18 cellular contexts compared by ENCODE assay signal in genomic region chr18:75106746-75107145, GRCh38.
A peak's percentile ranks its signal among the peaks of the same experiment; 100 is the strongest.
DNase-seq lines count a peak whose midpoint lies in the region; ATAC-seq and FAIRE-seq lines count a peak whose summit lies in the region.
"Had no signal": no experiment of that assay in that cellular context is flagged by ENCODE, and none has a peak within 500 bp of the region (broad histone marks: within the 10 kb centered on the region; RNA-seq: fewer than 3 reads in every experiment).

No MANE protein-coding gene starts in this region.

- intact Hi-C loops in activated naive CD4-positive, alpha-beta T cell treated with anti-CD3 and anti-CD28 coated beads for 36 hours (cut with micrococcal nuclease), result no loop called here

- H3K27ac Mint-ChIP-seq in stimulated activated naive CD8-positive, alpha-beta T cell treated with anti-CD3 and anti-CD28 coated beads, Interleukin-15, amount 100 ng/mL, for 72 hours, result no peak overlapping the region
- no peak overlapping the region for H3K27ac Mint-ChIP-seq in activated naive CD4-positive, alpha-beta T cell treated with anti-CD3 and anti-CD28 coated beads for 36 hours

- CTCF ChIA-PET in activated naive CD4-positive, alpha-beta T cell treated with anti-CD3 and anti-CD28 coated beads for 36 hours (lab: Charles Lee), result interaction anchor here (0.8 kb wide), 1 partner anchor 555 kb away, joined by 3 read pairs; no protein-coding TSS in a partner anchor

- no peaks in the 10 kb centered on the region for H3K27me3 Mint-ChIP-seq in stimulated activated naive CD8-positive, alpha-beta T cell treated with anti-CD3 and anti-CD28 coated beads, Interleukin-15, amount 100 ng/mL, for 72 hours
- no peaks in the 10 kb centered on the region for H3K27me3 Mint-ChIP-seq in activated naive CD4-positive, alpha-beta T cell treated with anti-CD3 and anti-CD28 coated beads for 36 hours (ENCODE audit: low read depth)

- peak; percentile 20 for ATAC-seq in stimulated activated naive CD8-positive, alpha-beta T cell treated with anti-CD3 and anti-CD28 coated beads, Interleukin-15, amount 100 ng/mL, for 72 hours
- ATAC-seq in stimulated activated naive CD8-positive, alpha-beta T cell treated with anti-CD3 and anti-CD28 coated beads, Interleukin-15, Interleukin-2, amounts not matched to agents 100 U/mL and 50 U/mL, for 24 hours, result no peak
- ATAC-seq: HepG2 had no signal

- H3K4me3 Mint-ChIP-seq in stimulated activated naive CD8-positive, alpha-beta T cell treated with anti-CD3 and anti-CD28 coated beads, Interleukin-15, amount 100 ng/mL, for 72 hours, result no peak overlapping the region
- no peak overlapping the region for H3K4me3 Mint-ChIP-seq in activated naive CD4-positive, alpha-beta T cell treated with anti-CD3 and anti-CD28 coated beads for 36 hours
- H3K4me3 Mint-ChIP-seq: CD4-positive, alpha-beta memory T cell had no signal

- H3K4me1 Mint-ChIP-seq in stimulated activated naive CD8-positive, alpha-beta T cell treated with anti-CD3 and anti-CD28 coated beads, Interleukin-15, amount 100 ng/mL, for 72 hours, result peaks cover 5% of the 10 kb centered on the region
- H3K4me1 Mint-ChIP-seq in activated naive CD4-positive, alpha-beta T cell treated with anti-CD3 and anti-CD28 coated beads for 36 hours (ENCODE audit: low read depth), result no peaks in the 10 kb centered on the region
- H3K4me1 Mint-ChIP-seq: CD4-positive, alpha-beta memory T cell had no signal

- H3K36me3 Mint-ChIP-seq in activated naive CD4-positive, alpha-beta T cell treated with anti-CD3 and anti-CD28 coated beads for 36 hours (ENCODE audit: low read depth), result no peaks in the 10 kb centered on the region
- H3K36me3 Mint-ChIP-seq: CD4-positive, alpha-beta memory T cell had no signal

- no peak for DNase-seq in stimulated activated naive CD8-positive, alpha-beta T cell treated with anti-CD3 and anti-CD28 coated beads, Interleukin-15, amount 100 ng/mL, for 72 hours
- no peak for DNase-seq in stimulated activated naive CD8-positive, alpha-beta T cell treated with anti-CD3 and anti-CD28 coated beads, Interleukin-15, Interleukin-2, amounts not matched to agents 100 U/mL and 50 U/mL, for 24 hours
- peak; percentile 80 for DNase-seq in mesenteric fat pad (ENCODE audit: low spot score)
- peak; percentile 11 for DNase-seq in stimulated activated CD8-positive, alpha-beta memory T cell treated with anti-CD3 and anti-CD28 coated beads, Interleukin-4, amount 100 ng/mL, for 48 hours
- no peak for DNase-seq in activated naive CD4-positive, alpha-beta T cell treated with anti-CD3 and anti-CD28 coated beads for 36 hours
- no peak for DNase-seq in GM19239 (ENCODE audit: insufficient read length, low spot score)
- no peak for DNase-seq in NCI-H524 treated with DMSO at 0.1 percent for 48 hours (lab: John Stamatoyannopoulos, UW)
- DNase-seq: BE2C; CD4-positive, alpha-beta memory T cell; COR-L47; DMS153; DND-41; GDM1; GOT3 had no signal

- no peak for FAIRE-seq in GM19239 (lab: Jason Lieb, UNC)
- FAIRE-seq: A204.1, GM12892, HepG2, HTR-8/SVneo had no signal

- H3K9me3 Mint-ChIP-seq in stimulated activated naive CD8-positive, alpha-beta T cell treated with anti-CD3 and anti-CD28 coated beads, Interleukin-15, amount 100 ng/mL, for 72 hours, result peaks cover 4 to 5% of the 10 kb centered on the region in 2 donors
- peaks cover 4% of the 10 kb centered on the region for H3K9me3 Mint-ChIP-seq in activated naive CD4-positive, alpha-beta T cell treated with anti-CD3 and anti-CD28 coated beads for 36 hours

Comparison
In these comparisons a context has a peak if more than half of its experiments do, and no peak if none do; other contexts are left out.
1. DNase-seq: peak in mesenteric fat pad (single experiment) and stimulated activated CD8-positive, alpha-beta memory T cell treated with anti-CD3 and anti-CD28 coated beads, Interleukin-4, amount 100 ng/mL, for 48 hours (single experiment); none in stimulated activated naive CD8-positive, alpha-beta T cell treated with anti-CD3 and anti-CD28 coated beads, Interleukin-15, amount 100 ng/mL, for 72 hours (0 of 2), stimulated activated naive CD8-positive, alpha-beta T cell treated with anti-CD3 and anti-CD28 coated beads, Interleukin-15, Interleukin-2, amounts not matched to agents 100 U/mL and 50 U/mL, for 24 hours (single experiment), activated naive CD4-positive, alpha-beta T cell treated with anti-CD3 and anti-CD28 coated beads for 36 hours (single experiment), GM19239 (single experiment) and NCI-H524 treated with DMSO at 0.1 percent for 48 hours (single experiment).